Comparison of ENCODE assay signal across 24 cellular contexts in genomic region chr13:75740008-75740407, GRCh38.
"Had no signal": no experiment of that assay in that cellular context is flagged by ENCODE, and none has a peak within 500 bp of the region (broad histone marks: within the 10 kb centered on the region; RNA-seq: fewer than 3 reads in every experiment).

No MANE protein-coding gene starts in this region.

- H3K27ac ChIP-seq: lower lobe of right lung, prostate gland, right atrium auricular region, VCaP had no signal

- ATAC-seq: esophagus mucosa, left cardiac atrium, lower lobe of right lung had no signal

- H3K36me3 ChIP-seq: lower lobe of right lung, prostate gland, right atrium auricular region, tibial artery had no signal

- DNase-seq: activated CD4-positive, alpha-beta T cell treated with anti-CD3 and anti-CD28 coated beads for 1 hour; activated CD8-positive, alpha-beta memory T cell treated with anti-CD3 and anti-CD28 coated beads for 24 hours; activated CD8-positive, alpha-beta memory T cell treated with anti-CD3 and anti-CD28 coated beads, Interleukin-2, amount 50 U/mL, for 48 hours; activated effector memory CD4-positive, alpha-beta T cell treated with Interleukin-2 at 50 U/mL for 16 hours; activated naive CD4-positive, alpha-beta T cell treated with anti-CD3 and anti-CD28 coated beads, Interleukin-2, amount 50 U/mL, for 16 hours; activated T-cell treated with anti-CD3 and anti-CD28 coated beads, Interleukin-2, amount 50 U/mL, for 48 hours; aorta; effector CD8-positive, alpha-beta T cell; foreskin melanocyte; glutamatergic neuron; hippocampal formation; left cardiac atrium; lower lobe of right lung; nucleus accumbens; stimulated activated CD4-positive, alpha-beta T cell treated with anti-CD3 and anti-CD28 coated beads, Interleukin-2, amount 100 ng/mL, for 24 hours; stimulated activated naive CD4-positive, alpha-beta T cell treated with Interleukin-2 at 50 U/mL for 16 hours; substantia nigra; T-helper 2 cell; tibial artery had no signal

- H3K4me1 ChIP-seq: lower lobe of right lung, prostate gland, right atrium auricular region had no signal

- H3K4me3 ChIP-seq: lower lobe of right lung, prostate gland, right atrium auricular region, tibial artery had no signal

- H3K4me3 Mint-ChIP-seq: nephron had no signal

- H3K9me3 ChIP-seq: lower lobe of right lung, prostate gland, tibial artery had no signal

- H3K27me3 ChIP-seq: right atrium auricular region, tibial artery had no signal
